9 cellular contexts compared by ENCODE assay signal in genomic region chr2:233990261-233990798, GRCh38.
DNase-seq lines count a peak whose midpoint lies in the region; ATAC-seq lines count a peak whose summit lies in the region.
"Had no signal": no experiment of that assay in that cellular context is flagged by ENCODE, and none has a peak within 500 bp of the region (broad histone marks: within the 10 kb centered on the region; RNA-seq: fewer than 3 reads in every experiment).

No MANE protein-coding gene starts in this region.

- ATAC-seq in GM19372 (IDR thresholded peaks at IDR 0.05; ENCODE audit: low read depth, unreplicated experiment), result peak; percentile 81
- peak; percentile 81 for ATAC-seq in HG03460 (IDR thresholded peaks at IDR 0.05; ENCODE audit: unreplicated experiment)
- ATAC-seq in activated T-helper 17 cell treated with anti-CD3 and anti-CD28 coated beads, Interleukin-2, amount 50 U/mL, for 72 hours (replicated peaks), result peak; percentile 91
- ATAC-seq: K562 had no signal

- peak; percentile 39 for DNase-seq in stimulated activated CD8-positive, alpha-beta memory T cell treated with anti-CD3 and anti-CD28 coated beads, Interleukin-12 subunit alpha, Interleukin-12 subunit beta, amount 100 ng/mL, for 1 hour (ENCODE audit: low read depth)
- DNase-seq in retina (no peak), substantia nigra (lab: John Stamatoyannopoulos, UW) (no peak), NCI-H1417 treated with DMSO at 0.1 percent for 48 hours (lab: John Stamatoyannopoulos, UW) (no peak), NCI-H748 treated with DMSO at 0.1 percent for 48 hours (lab: John Stamatoyannopoulos, UW) (no peak)

- no peaks in the 10 kb centered on the region for H3K27me3 Mint-ChIP-seq in activated T-helper 17 cell treated with anti-CD3 and anti-CD28 coated beads, Interleukin-2, amount 50 U/mL, for 72 hours

- H3K36me3 Mint-ChIP-seq in activated T-helper 17 cell treated with anti-CD3 and anti-CD28 coated beads, Interleukin-2, amount 50 U/mL, for 72 hours (ENCODE audit: low read depth), result no peaks in the 10 kb centered on the region

- H3K9me3 Mint-ChIP-seq in activated T-helper 17 cell treated with anti-CD3 and anti-CD28 coated beads, Interleukin-2, amount 50 U/mL, for 72 hours, result peaks cover 6% of the 10 kb centered on the region

- H3K27ac Mint-ChIP-seq in activated T-helper 17 cell treated with anti-CD3 and anti-CD28 coated beads, Interleukin-2, amount 50 U/mL, for 72 hours, result peak overlapping the region; percentile 4

- no peak overlapping the region for H3K27ac ChIP-seq in substantia nigra (ENCODE audit: low read depth, low read length, poor library complexity, severe bottlenecking)

- peaks cover 49% of the 10 kb centered on the region for H3K4me1 Mint-ChIP-seq in activated T-helper 17 cell treated with anti-CD3 and anti-CD28 coated beads, Interleukin-2, amount 50 U/mL, for 72 hours

- H3K4me3 Mint-ChIP-seq in activated T-helper 17 cell treated with anti-CD3 and anti-CD28 coated beads, Interleukin-2, amount 50 U/mL, for 72 hours, result peak overlapping the region; percentile 51
